18 cellular contexts compared by ENCODE assay signal in genomic region chr2:9010866-9011265, GRCh38. TPM values are rescaled to one million over a fixed set of nuclear protein-coding genes. Genes with fewer than 3 reads are reported as not detected.
DNase-seq lines count a peak whose midpoint lies in the region; ATAC-seq and TF ChIP-seq lines count a peak whose summit lies in the region.
"Had no signal": no experiment of that assay in that cellular context is flagged by ENCODE, and none has a peak within 500 bp of the region (broad histone marks: within the 10 kb centered on the region; RNA-seq: fewer than 3 reads in every experiment).

No MANE protein-coding gene starts in this region.

- H3K4me1 Mint-ChIP-seq in activated T-helper 17 cell treated with anti-CD3 and anti-CD28 coated beads, Interleukin-2, amount 50 U/mL, for 72 hours: no peaks in the 10 kb centered on the region
- H3K4me1 Mint-ChIP-seq: activated naive CD8-positive, alpha-beta T cell treated with anti-CD3 and anti-CD28 coated beads, Interleukin-2, amount 50 U/mL, for 24 hours; B cell had no signal

- intact Hi-C loops in A673 (cut with micrococcal nuclease; ENCODE audit: unreplicated experiment): no loop called here
- intact Hi-C loops in gastrocnemius medialis (cut with DNase I; ENCODE audit: low total_unique reads): no loop called here
- intact Hi-C loops in esophagus squamous epithelium (cut with DNase I): no loop called here

- WGBS in esophagus squamous epithelium, 2 donors: 54 to 70% methylated on average over 1 of the region's 1 CpG

- H3K27me3 Mint-ChIP-seq in activated T-helper 17 cell treated with anti-CD3 and anti-CD28 coated beads, Interleukin-2, amount 50 U/mL, for 72 hours: peaks cover 7% of the 10 kb centered on the region
- H3K27me3 Mint-ChIP-seq: activated naive CD8-positive, alpha-beta T cell treated with anti-CD3 and anti-CD28 coated beads, Interleukin-2, amount 50 U/mL, for 24 hours had no signal

- H3K36me3 ChIP-seq in A673 (ENCODE audit: insufficient read depth, low read length, poor library complexity, severe bottlenecking): no peaks in the 10 kb centered on the region
- H3K36me3 ChIP-seq in gastrocnemius medialis: no peaks in the 10 kb centered on the region
- H3K36me3 ChIP-seq in esophagus squamous epithelium: no peaks in the 10 kb centered on the region
- H3K36me3 ChIP-seq: upper lobe of right lung had no signal

- CTCF ChIA-PET in A673 (lab: Charles Lee): no interaction called here

- no peak overlapping the region for H3K4me3 Mint-ChIP-seq in activated T-helper 17 cell treated with anti-CD3 and anti-CD28 coated beads, Interleukin-2, amount 50 U/mL, for 72 hours
- H3K4me3 Mint-ChIP-seq: activated naive CD8-positive, alpha-beta T cell treated with anti-CD3 and anti-CD28 coated beads, Interleukin-2, amount 50 U/mL, for 24 hours; B cell had no signal

- ATAC-seq in gastrocnemius medialis: no peak
- no peak for ATAC-seq in GM21576 (IDR thresholded peaks at IDR 0.05; ENCODE audit: unreplicated experiment)
- ATAC-seq in activated T-helper 17 cell treated with anti-CD3 and anti-CD28 coated beads, Interleukin-2, amount 50 U/mL, for 72 hours (replicated peaks): no peak
- ATAC-seq: activated naive CD8-positive, alpha-beta T cell treated with anti-CD3 and anti-CD28 coated beads, Interleukin-2, amount 50 U/mL, for 24 hours; GM12878; HepG2; psoas muscle; upper lobe of right lung had no signal

- no peaks in the 10 kb centered on the region for H3K36me3 Mint-ChIP-seq in activated T-helper 17 cell treated with anti-CD3 and anti-CD28 coated beads, Interleukin-2, amount 50 U/mL, for 72 hours (ENCODE audit: low read depth)

- POLR2A ChIA-PET in A673 (lab: Charles Lee; ENCODE audit: low non-redundant PET): no interaction called here

- no peak overlapping the region for H3K27ac ChIP-seq in A673 (ENCODE audit: low read depth, low read length, poor library complexity, severe bottlenecking)
- no peak overlapping the region for H3K27ac ChIP-seq in gastrocnemius medialis
- no peak overlapping the region for H3K27ac ChIP-seq in esophagus squamous epithelium
- H3K27ac ChIP-seq: dorsolateral prefrontal cortex, psoas muscle, upper lobe of right lung had no signal

- H3K4me1 ChIP-seq in A673 (ENCODE audit: insufficient read depth, low read length, poor library complexity, severe bottlenecking) (peaks cover 18% of the 10 kb centered on the region), gastrocnemius medialis (no peaks in the 10 kb centered on the region), esophagus squamous epithelium (no peaks in the 10 kb centered on the region)
- H3K4me1 ChIP-seq: psoas muscle, upper lobe of right lung had no signal

- in situ Hi-C loops in gastrocnemius medialis (cut with MboI; ENCODE audit: low sequenced_read_pairs in 4 of 4): no loop called here

- BruUV-seq in A673 (replicated peaks; lab: Mats Ljungman, UMichigan): no TSS peak

- H3K27me3 ChIP-seq in A673 (replicated peaks; ENCODE audit: insufficient read depth, low read depth, low read length, poor library complexity) (no peaks in the 10 kb centered on the region), gastrocnemius medialis (no peaks in the 10 kb centered on the region), esophagus squamous epithelium (no peaks in the 10 kb centered on the region)
- H3K27me3 ChIP-seq: dorsolateral prefrontal cortex, upper lobe of right lung had no signal

- H3K9me3 ChIP-seq in A673 (ENCODE audit: low read depth, low read length, poor library complexity, severe bottlenecking) (no peaks in the 10 kb centered on the region), gastrocnemius medialis (no peaks in the 10 kb centered on the region), esophagus squamous epithelium (no peaks in the 10 kb centered on the region)
- H3K9me3 ChIP-seq: psoas muscle, upper lobe of right lung had no signal

- H3K4me3 ChIP-seq in A673 (ENCODE audit: low read depth, low read length, poor library complexity, severe bottlenecking) (no peak overlapping the region), choroid plexus epithelial cell (ENCODE audit: low read depth, low read length) (no peak overlapping the region), gastrocnemius medialis (no peak overlapping the region), esophagus squamous epithelium (no peak overlapping the region)
- H3K4me3 ChIP-seq: dorsolateral prefrontal cortex, GM12878, psoas muscle, upper lobe of right lung had no signal

- DNase-seq in A673 (ENCODE audit: low spot score) (peak; percentile 83), GM04503 (ENCODE audit: low read depth) (peak; percentile 49), NCI-H226 (peak; percentile 42), choroid plexus epithelial cell (ENCODE audit: low read depth) (peak; percentile 88), gastrocnemius medialis (no peak), esophagus squamous epithelium (lab: John Stamatoyannopoulos, UW) (no peak)
- DNase-seq: activated naive CD8-positive, alpha-beta T cell treated with anti-CD3 and anti-CD28 coated beads, Interleukin-2, amount 50 U/mL, for 24 hours; dorsolateral prefrontal cortex; NCI-H1930; OCI-M1; psoas muscle; SW 1271; upper lobe of right lung had no signal

- no peak overlapping the region for H3K27ac Mint-ChIP-seq in activated T-helper 17 cell treated with anti-CD3 and anti-CD28 coated beads, Interleukin-2, amount 50 U/mL, for 72 hours
- H3K27ac Mint-ChIP-seq: activated naive CD8-positive, alpha-beta T cell treated with anti-CD3 and anti-CD28 coated beads, Interleukin-2, amount 50 U/mL, for 24 hours; B cell had no signal

- H3K9me3 Mint-ChIP-seq in activated T-helper 17 cell treated with anti-CD3 and anti-CD28 coated beads, Interleukin-2, amount 50 U/mL, for 72 hours: no peaks in the 10 kb centered on the region
- H3K9me3 Mint-ChIP-seq: activated naive CD8-positive, alpha-beta T cell treated with anti-CD3 and anti-CD28 coated beads, Interleukin-2, amount 50 U/mL, for 24 hours had no signal

- no peak for TF ChIP-seq POLR2A in gastrocnemius medialis (IDR thresholded peaks at IDR 0.05)
- TF ChIP-seq POLR2A in esophagus squamous epithelium (IDR thresholded peaks at IDR 0.05): no peak

- TF ChIP-seq CTCF in A673 (conservative IDR thresholded peaks at IDR 0.05; ENCODE audit: low read depth, low read length): no peak
- TF ChIP-seq CTCF in choroid plexus epithelial cell (conservative IDR thresholded peaks at IDR 0.05; ENCODE audit: low read depth, low read length): no peak
- no peak for TF ChIP-seq CTCF in gastrocnemius medialis (IDR thresholded peaks at IDR 0.05 in 4 of 5, conservative IDR thresholded peaks at IDR 0.05 in 1 of 5)
- TF ChIP-seq CTCF in esophagus squamous epithelium (IDR thresholded peaks at IDR 0.05): no peak

RNA-seq across cellular contexts. Expression of gene MBOAT2, which starts 7.4 kb away (rescaled TPM):
- 61.6 and 65.1 TPM in 2 replicates for total RNA-seq in A673 (2021)
- 1 to 10 TPM in 3 of 4 donors, under 1 TPM in 1; 0.83 to 5.8 (median 3.9) TPM for total RNA-seq in gastrocnemius medialis
- 1 to 10 TPM; 3.4 to 6.3 TPM for total RNA-seq in activated T-helper 17 cell treated with anti-CD3 and anti-CD28 coated beads, Interleukin-2, amount 50 U/mL, for 72 hours
- total RNA-seq in esophagus squamous epithelium: 100 to 1,000 TPM in 1 of 4 donors, 10 to 100 TPM in 3; 56.6 to 110 (median 73.1) TPM

Comparison
In these comparisons a context has a peak if more than half of its experiments do, and no peak if none do; other contexts are left out.
1. DNase-seq: peak in A673 (single experiment), GM04503 (single experiment), NCI-H226 (single experiment) and choroid plexus epithelial cell (single experiment); none in gastrocnemius medialis (0 of 2) and esophagus squamous epithelium (single experiment).